In genomic region chr6:38589367-38589720, GRCh38 we compare ENCODE assay signal across 2 cellular contexts.
TF ChIP-seq lines count a peak whose summit lies in the region.

No MANE protein-coding gene starts in this region.

TF ChIP-seq in IMR-90, 13 proteins besides CTCF, POLR2A, EP300 and RAD21:
- TF ChIP-seq MAZ (IDR thresholded peaks at IDR 0.05; ENCODE audit: borderline replicate concordance, low read depth, low read length), result no peak

TF ChIP-seq in K562, 482 proteins besides CTCF, POLR2A, EP300 and RAD21:
- peak; percentile 68 for TF ChIP-seq HMBOX1 (IDR thresholded peaks at IDR 0.05)
- TF ChIP-seq GATAD2B (IDR thresholded peaks at IDR 0.05; ENCODE audit: borderline replicate concordance), result no peak
- TF ChIP-seq RB1 (IDR thresholded peaks at IDR 0.05; ENCODE audit: low read depth), result no peak
- no peak for TF ChIP-seq SREBF2 (CRISPR knock-in tag; IDR thresholded peaks at IDR 0.05)
